ENCODE assay signal across 1 cellular context in genomic region chr11:74092425-74092824, GRCh38.
TF ChIP-seq lines count a peak whose summit lies in the region.

No MANE protein-coding gene starts in this region.

TF ChIP-seq in K562, 482 proteins besides CTCF, POLR2A, EP300 and RAD21 (continued from another document):
- no peak for TF ChIP-seq ZFP91 (CRISPR knock-in tag; IDR thresholded peaks at IDR 0.05)
- no peak for TF ChIP-seq HNRNPL (IDR thresholded peaks at IDR 0.05; ENCODE audit: low read depth, low read length)
- no peak for TF ChIP-seq CHD1 (IDR thresholded peaks at IDR 0.05; ENCODE audit: low read length)
- no peak for TF ChIP-seq JUND (IDR thresholded peaks at IDR 0.05; ENCODE audit: borderline replicate concordance, low read depth, low read length)
- TF ChIP-seq JUND (tag; IDR thresholded peaks at IDR 0.05; ENCODE audit: borderline replicate concordance, low read depth, low read length): peak; percentile 28; the same call in 1 of the 3 replicates
